Comparison of ENCODE assay signal across 12 cellular contexts in genomic region chr1:39981957-39982356, GRCh38. TPM values are rescaled to one million over a fixed set of nuclear protein-coding genes. Genes with fewer than 3 reads are reported as not detected.
DNase-seq lines count a peak whose midpoint lies in the region; ATAC-seq and TF ChIP-seq lines count a peak whose summit lies in the region.
"Had no signal": no experiment of that assay in that cellular context is flagged by ENCODE, and none has a peak within 500 bp of the region (broad histone marks: within the 10 kb centered on the region; RNA-seq: fewer than 3 reads in every experiment).

No MANE protein-coding gene starts in this region.

- peaks cover 7% of the 10 kb centered on the region for H3K36me3 Mint-ChIP-seq in WTC11
- no peaks in the 10 kb centered on the region for H3K36me3 Mint-ChIP-seq in CD8-positive, alpha-beta memory T cell
- H3K36me3 Mint-ChIP-seq: activated CD8-positive, alpha-beta memory T cell treated with anti-CD3 and anti-CD28 coated beads, Interleukin-2, amount 10 ng/mL, durations not matched to agents 7 days and 5 days had no signal

- no peaks in the 10 kb centered on the region for H3K4me1 ChIP-seq in HEK293 (ENCODE audit: control insufficient read depth, insufficient read depth, low read length)
- H3K4me1 ChIP-seq in upper lobe of right lung, result no peaks in the 10 kb centered on the region
- H3K4me1 ChIP-seq in CD8-positive, alpha-beta memory T cell (ENCODE audit: insufficient read depth, low read length), result no peaks in the 10 kb centered on the region
- H3K4me1 ChIP-seq in thyroid gland, result no peaks in the 10 kb centered on the region

- H3K36me3 ChIP-seq in HEK293 (ENCODE audit: control insufficient read depth in 2 of 2, insufficient read depth in 1 of 2, low read length in 2 of 2) (no peaks in the 10 kb centered on the region), upper lobe of right lung (no peaks in the 10 kb centered on the region), thyroid gland (no peaks in the 10 kb centered on the region)
- H3K36me3 ChIP-seq in CD8-positive, alpha-beta memory T cell (ENCODE audit: insufficient read depth, low read length), result no peaks in the 10 kb centered on the region

- H3K27me3 Mint-ChIP-seq in WTC11 (ENCODE audit: low read depth), result no peaks in the 10 kb centered on the region; the same call in 1 of the 2 replicates
- peaks cover 0 to 2% of the 10 kb centered on the region in 2 donors for H3K27me3 Mint-ChIP-seq in CD8-positive, alpha-beta memory T cell
- H3K27me3 Mint-ChIP-seq: activated CD8-positive, alpha-beta memory T cell treated with anti-CD3 and anti-CD28 coated beads, Interleukin-2, amount 10 ng/mL, durations not matched to agents 7 days and 5 days had no signal

- TF ChIP-seq POLR2A in thyroid gland (IDR thresholded peaks at IDR 0.05), result no peak

- H3K4me3 Mint-ChIP-seq in WTC11, result no peak overlapping the region
- no peak overlapping the region for H3K4me3 Mint-ChIP-seq in CD8-positive, alpha-beta memory T cell
- H3K4me3 Mint-ChIP-seq: activated CD8-positive, alpha-beta memory T cell treated with anti-CD3 and anti-CD28 coated beads, Interleukin-2, amount 10 ng/mL, durations not matched to agents 7 days and 5 days had no signal

- CTCF ChIA-PET in HEK293 (lab: Yijun Ruan, JAX) (interaction anchor here (1.4 to 1.5 kb wide), 2 partner anchors 8 to 50 kb away, joined by 5 to 9 read pairs; no protein-coding TSS in a partner anchor), WTC11 (lab: Charles Lee) (interaction anchor here (0.7 to 1.9 kb wide), 4 partner anchors 51 to 97 kb away, joined by 3 to 18 read pairs (median 6); no protein-coding TSS in a partner anchor)
- CTCF ChIA-PET in CD8-positive, alpha-beta memory T cell (lab: Charles Lee), result interaction anchor here (0.5 to 1.5 kb wide), 2 partner anchors 147 to 164 kb away, joined by 3 to 4 read pairs; no protein-coding TSS in a partner anchor

- POLR2A ChIA-PET in HEK293 (lab: Yijun Ruan, JAX) (no interaction called here), WTC11 (lab: Charles Lee) (interaction anchor here (0.5 to 1.4 kb wide), 3 partner anchors 9 to 276 kb away, joined by 3 to 4 read pairs (median 3); partner anchors contain the start of gene CAP1)
- POLR2A ChIA-PET in CD8-positive, alpha-beta memory T cell (lab: Charles Lee), result interaction anchor here (0.6 kb wide), 1 partner anchor 48 kb away, joined by 3 read pairs; no protein-coding TSS in a partner anchor

- H3K9me3 ChIP-seq in HEK293 (ENCODE audit: control insufficient read depth, insufficient read depth, low read depth, low read length), result no peaks in the 10 kb centered on the region
- no peaks in the 10 kb centered on the region for H3K9me3 ChIP-seq in upper lobe of right lung
- H3K9me3 ChIP-seq in CD8-positive, alpha-beta memory T cell (ENCODE audit: low read length), result no peaks in the 10 kb centered on the region
- H3K9me3 ChIP-seq in thyroid gland, result no peaks in the 10 kb centered on the region

- 75 to 87% methylated on average over 2 of the region's 2 CpGs for WGBS in thyroid gland, 2 donors

- H3K27ac ChIP-seq in HEK293 (ENCODE audit: extremely low read depth, low read depth, low read length) (no peak overlapping the region), upper lobe of right lung (no peak overlapping the region), thyroid gland (no peak overlapping the region)
- H3K27ac ChIP-seq in CD8-positive, alpha-beta memory T cell (ENCODE audit: low read depth, low read length), result no peak overlapping the region

- peaks cover 13% of the 10 kb centered on the region for H3K9me3 Mint-ChIP-seq in WTC11
- no peaks in the 10 kb centered on the region for H3K9me3 Mint-ChIP-seq in CD8-positive, alpha-beta memory T cell

- ATAC-seq in WTC11 (no peak), upper lobe of right lung (no peak)
- ATAC-seq: activated CD8-positive, alpha-beta memory T cell treated with anti-CD3 and anti-CD28 coated beads, Interleukin-2, amount 10 ng/mL, durations not matched to agents 7 days and 5 days; GM12878 had no signal

- intact Hi-C loops in upper lobe of right lung (cut with DNase I), result no loop called here
- intact Hi-C loops in thyroid gland (cut with DNase I), result no loop called here

- peaks cover 41% of the 10 kb centered on the region for H3K4me1 Mint-ChIP-seq in WTC11
- H3K4me1 Mint-ChIP-seq in CD8-positive, alpha-beta memory T cell, result no peaks in the 10 kb centered on the region
- H3K4me1 Mint-ChIP-seq: activated CD8-positive, alpha-beta memory T cell treated with anti-CD3 and anti-CD28 coated beads, Interleukin-2, amount 10 ng/mL, durations not matched to agents 7 days and 5 days had no signal

- DNase-seq in WTC11 (ENCODE audit: low spot score) (no peak), glomerular visceral epithelial cell (ENCODE audit: extremely low spot score) (peak; percentile 91), upper lobe of right lung (peak; percentile 15), GM10266 (ENCODE audit: extremely low spot score) (no peak), thyroid gland (no peak)
- DNase-seq in CD8-positive, alpha-beta memory T cell, result no peak
- DNase-seq: activated CD8-positive, alpha-beta memory T cell treated with anti-CD3 and anti-CD28 coated beads, Interleukin-2, amount 10 ng/mL, durations not matched to agents 7 days and 5 days; kidney; NCI-H1694 treated with DMSO at 0.1 percent for 48 hours; SIG-M5 had no signal

- TF ChIP-seq CTCF in HEK293 (tag by site-specific recombination; IDR thresholded peaks at IDR 0.05), result no peak
- TF ChIP-seq CTCF in WTC11 (IDR thresholded peaks at IDR 0.05), result no peak
- TF ChIP-seq CTCF in upper lobe of right lung (IDR thresholded peaks at IDR 0.05), result no peak
- no peak for TF ChIP-seq CTCF in GM10266 (IDR thresholded peaks at IDR 0.05; ENCODE audit: control insufficient read depth, insufficient read depth, low read depth, missing control alignments)
- TF ChIP-seq CTCF in thyroid gland (IDR thresholded peaks at IDR 0.05), result no peak

- H3K27me3 ChIP-seq in upper lobe of right lung, result no peaks in the 10 kb centered on the region
- no peaks in the 10 kb centered on the region for H3K27me3 ChIP-seq in CD8-positive, alpha-beta memory T cell (ENCODE audit: insufficient read depth, low read length, poor library complexity, severe bottlenecking)
- no peaks in the 10 kb centered on the region for H3K27me3 ChIP-seq in thyroid gland

- H3K4me3 ChIP-seq in HEK293 (ENCODE audit: low read depth, low read length), result no peak overlapping the region
- no peak overlapping the region for H3K4me3 ChIP-seq in upper lobe of right lung
- no peak overlapping the region for H3K4me3 ChIP-seq in CD8-positive, alpha-beta memory T cell (ENCODE audit: low read length)
- no peak overlapping the region for H3K4me3 ChIP-seq in thyroid gland (replicated peaks in 1 of 3)
- H3K4me3 ChIP-seq: GM12878 had no signal

- 0 out of 2 replicates have a peak overlapping the region, but pooled peaks have one; percentile 68 for H3K27ac Mint-ChIP-seq in WTC11
- H3K27ac Mint-ChIP-seq in CD8-positive, alpha-beta memory T cell, result peak overlapping the region in 1 of 8 donors; percentile 11
- H3K27ac Mint-ChIP-seq: activated CD8-positive, alpha-beta memory T cell treated with anti-CD3 and anti-CD28 coated beads, Interleukin-2, amount 10 ng/mL, durations not matched to agents 7 days and 5 days had no signal

TF ChIP-seq in HEK293, 187 proteins besides CTCF, POLR2A, EP300 and RAD21 (continues in another document):
- TF ChIP-seq ZNF341 (tag by site-specific recombination; IDR thresholded peaks at IDR 0.05; ENCODE audit: low read depth) (peak; percentile 36; the same call in 1 of the 2 replicates), TCF7L2 (IDR thresholded peaks at IDR 0.05; ENCODE audit: borderline replicate concordance, low read depth, low read length) (no peak), ZBTB17 (tag by site-specific recombination; IDR thresholded peaks at IDR 0.05) (peak; percentile 37; the same call in 1 of the 2 replicates), ZNF2 (tag by site-specific recombination; IDR thresholded peaks at IDR 0.05) (no peak), SCRT2 (tag by site-specific recombination; IDR thresholded peaks at IDR 0.05) (peak; percentile 67), ZNF768 (tag by site-specific recombination; IDR thresholded peaks at IDR 0.05) (no peak)

TF ChIP-seq in WTC11, 78 proteins besides CTCF, POLR2A, EP300 and RAD21 (continues in another document):
- TF ChIP-seq TCF7 (CRISPR knock-in tag; IDR thresholded peaks at IDR 0.05; ENCODE audit: low read depth), result no peak
- no peak for TF ChIP-seq FOXP4 (CRISPR knock-in tag; IDR thresholded peaks at IDR 0.05)
- no peak for TF ChIP-seq CDX4 (CRISPR knock-in tag; IDR thresholded peaks at IDR 0.05; ENCODE audit: borderline replicate concordance)

RNA-seq across cellular contexts. Expression of gene MFSD2A, which starts 27.0 kb away (rescaled TPM):
- 11.5 to 14.0 TPM (median 12.9 TPM) in 3 replicates for total RNA-seq in WTC11 (2021)
- 225 TPM for total RNA-seq in upper lobe of right lung
- total RNA-seq in CD8-positive, alpha-beta memory T cell, result 10 to 100 TPM; 23.8 to 28.7 TPM
- polyA plus RNA-seq in CD8-positive, alpha-beta memory T cell, result 0.13 TPM
- 10 to 100 TPM in 2 of 4 donors, 1 to 10 TPM in 2; 8.9 to 60.8 (median 16.5) TPM for total RNA-seq in thyroid gland

RNA-seq across cellular contexts. Expression of gene CAP1, which starts 58.6 kb away (rescaled TPM):
- total RNA-seq in WTC11 (2021), result 258 to 304 TPM (median 277 TPM) in 3 replicates
- 373 TPM for total RNA-seq in upper lobe of right lung
- 100 to 1,000 TPM; 519 to 536 TPM for total RNA-seq in CD8-positive, alpha-beta memory T cell
- polyA plus RNA-seq in CD8-positive, alpha-beta memory T cell, result 788 TPM
- 100 to 1,000 TPM; 204 to 247 (median 227) TPM for total RNA-seq in thyroid gland

Comparison
In these comparisons a context has a peak if more than half of its experiments do, and no peak if none do; other contexts are left out.
1. DNase-seq: peak in glomerular visceral epithelial cell (single experiment) and upper lobe of right lung (single experiment); none in WTC11 (single experiment), GM10266 (single experiment), CD8-positive, alpha-beta memory T cell (0 of 5) and thyroid gland (0 of 2).